1 cellular context compared by ENCODE assay signal in the genomic region with DNA sequence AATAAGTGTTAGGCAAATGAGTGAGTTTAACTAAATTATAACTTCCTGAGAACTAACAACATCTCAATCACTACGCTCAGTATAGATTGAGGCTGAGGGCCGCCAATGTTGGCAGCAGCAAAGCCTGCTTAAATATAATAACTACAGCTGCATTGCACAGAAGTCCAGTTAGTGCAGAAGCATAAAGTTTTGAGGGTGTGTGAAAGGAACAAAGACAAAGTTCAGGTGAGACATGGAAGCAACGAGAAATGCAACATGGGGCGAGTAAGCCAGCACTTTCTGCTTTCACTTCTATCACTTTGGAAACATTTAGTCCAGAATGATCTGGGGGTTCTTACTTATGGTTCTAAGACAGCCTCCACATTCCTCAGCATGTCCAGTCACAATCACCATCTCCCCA.
TF ChIP-seq lines count a peak whose summit lies in the region.

No MANE protein-coding gene starts in this region.

TF ChIP-seq in SK-N-SH, 30 proteins besides CTCF, POLR2A, EP300 and RAD21 (continued from another document):
- TF ChIP-seq, protein P1, sequence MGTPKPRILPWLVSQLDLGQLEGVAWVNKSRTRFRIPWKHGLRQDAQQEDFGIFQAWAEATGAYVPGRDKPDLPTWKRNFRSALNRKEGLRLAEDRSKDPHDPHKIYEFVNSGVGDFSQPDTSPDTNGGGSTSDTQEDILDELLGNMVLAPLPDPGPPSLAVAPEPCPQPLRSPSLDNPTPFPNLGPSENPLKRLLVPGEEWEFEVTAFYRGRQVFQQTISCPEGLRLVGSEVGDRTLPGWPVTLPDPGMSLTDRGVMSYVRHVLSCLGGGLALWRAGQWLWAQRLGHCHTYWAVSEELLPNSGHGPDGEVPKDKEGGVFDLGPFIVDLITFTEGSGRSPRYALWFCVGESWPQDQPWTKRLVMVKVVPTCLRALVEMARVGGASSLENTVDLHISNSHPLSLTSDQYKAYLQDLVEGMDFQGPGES (IDR thresholded peaks at IDR 0.05; ENCODE audit: low read depth, low read length), result no peak
- TF ChIP-seq GATA2 (CRISPR knock-in tag; IDR thresholded peaks at IDR 0.05) (no peak), TEAD4 (IDR thresholded peaks at IDR 0.05; ENCODE audit: borderline replicate concordance, insufficient read depth) (no peak), SIN3A (IDR thresholded peaks at IDR 0.05; ENCODE audit: borderline replicate concordance, low read depth, low read length) (no peak), MEF2A (IDR thresholded peaks at IDR 0.05; ENCODE audit: borderline replicate concordance, low read depth) (no peak)
